In the genomic region with DNA sequence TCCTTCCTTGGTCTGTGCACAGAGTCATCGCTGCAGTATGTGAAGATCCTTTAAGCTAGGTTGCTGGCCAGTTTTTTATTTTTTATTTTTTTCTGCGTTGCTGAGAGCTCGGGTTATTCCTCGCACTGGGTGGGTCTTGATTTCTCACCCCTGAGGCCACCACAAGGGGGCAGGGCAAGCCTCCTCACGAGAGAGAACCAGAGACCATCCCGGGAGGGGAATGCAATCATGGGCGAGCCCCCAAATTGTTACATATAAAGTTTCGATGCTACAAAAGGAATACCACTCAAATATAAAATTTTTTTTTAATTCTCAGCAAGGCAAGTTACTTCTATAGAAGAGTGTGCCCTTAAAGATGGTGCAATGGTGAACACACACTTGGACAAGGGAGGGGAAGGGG, we compare ENCODE assay signal across 2 cellular contexts.
A peak's percentile ranks its signal among the peaks of the same experiment; 100 is the strongest.
TF ChIP-seq lines count a peak whose summit lies in the region.

No MANE protein-coding gene starts in this region.

TF ChIP-seq in HepG2, 621 proteins besides CTCF, POLR2A, EP300 and RAD21:
- peak; percentile 39; the same call in 1 of the 2 replicates for TF ChIP-seq STAG1 (CRISPR knock-in tag; IDR thresholded peaks at IDR 0.05)
- no peak for TF ChIP-seq ZNF891 (CRISPR knock-in tag; IDR thresholded peaks at IDR 0.05)

TF ChIP-seq in H1, 55 proteins besides CTCF, POLR2A, EP300 and RAD21:
- TF ChIP-seq SP2 (IDR thresholded peaks at IDR 0.05; ENCODE audit: low read length), result no peak
- no peak for TF ChIP-seq BACH1 (IDR thresholded peaks at IDR 0.05; ENCODE audit: low read length)
- no peak for TF ChIP-seq TAF1 (IDR thresholded peaks at IDR 0.05; ENCODE audit: low read depth, low read length)
- no peak for TF ChIP-seq EGR1 (IDR thresholded peaks at IDR 0.05; ENCODE audit: borderline replicate concordance, low read depth, low read length)
- no peak for TF ChIP-seq ZNF274 (IDR thresholded peaks at IDR 0.05; ENCODE audit: borderline replicate concordance, extremely low read depth, low read length)
- TF ChIP-seq, protein P1, sequence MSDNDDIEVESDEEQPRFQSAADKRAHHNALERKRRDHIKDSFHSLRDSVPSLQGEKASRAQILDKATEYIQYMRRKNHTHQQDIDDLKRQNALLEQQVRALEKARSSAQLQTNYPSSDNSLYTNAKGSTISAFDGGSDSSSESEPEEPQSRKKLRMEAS (IDR thresholded peaks at IDR 0.05), result no peak
- no peak for TF ChIP-seq EZH2 (IDR thresholded peaks at IDR 0.05; ENCODE audit: low read depth, low read length, severe bottlenecking)
- no peak for TF ChIP-seq TBP (IDR thresholded peaks at IDR 0.05; ENCODE audit: low read depth, low read length)
- no peak for TF ChIP-seq SRF (IDR thresholded peaks at IDR 0.05; ENCODE audit: low read depth, low read length)
- TF ChIP-seq FOSL1 (IDR thresholded peaks at IDR 0.05; ENCODE audit: insufficient read depth, low read depth, low read length), result no peak
- TF ChIP-seq YY1 (IDR thresholded peaks at IDR 0.05; ENCODE audit: low read depth, low read length), result no peak
- no peak for TF ChIP-seq TEAD4 (IDR thresholded peaks at IDR 0.05; ENCODE audit: low read depth, low read length)
- TF ChIP-seq, protein P2, sequence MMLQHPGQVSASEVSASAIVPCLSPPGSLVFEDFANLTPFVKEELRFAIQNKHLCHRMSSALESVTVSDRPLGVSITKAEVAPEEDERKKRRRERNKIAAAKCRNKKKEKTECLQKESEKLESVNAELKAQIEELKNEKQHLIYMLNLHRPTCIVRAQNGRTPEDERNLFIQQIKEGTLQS (IDR thresholded peaks at IDR 0.05; ENCODE audit: insufficient read depth, low read depth, low read length), result no peak
- TF ChIP-seq SIX5 (IDR thresholded peaks at IDR 0.05; ENCODE audit: low read depth, low read length), result no peak
- no peak for TF ChIP-seq CEBPB (IDR thresholded peaks at IDR 0.05; ENCODE audit: low read depth, low read length)
- TF ChIP-seq GTF2F1 (IDR thresholded peaks at IDR 0.05; ENCODE audit: borderline replicate concordance, low read depth, low read length), result no peak
- TF ChIP-seq POLR2AphosphoS5 (IDR thresholded peaks at IDR 0.05; ENCODE audit: low read depth, low read length), result no peak
